ENCODE assay signal across 25 cellular contexts in genomic region chr16:25625620-25626019, GRCh38.
"Had no signal": no experiment of that assay in that cellular context is flagged by ENCODE, and none has a peak within 500 bp of the region (broad histone marks: within the 10 kb centered on the region; RNA-seq: fewer than 3 reads in every experiment).

No MANE protein-coding gene starts in this region.

- H3K79me2 ChIP-seq: hepatocyte had no signal

- H3K27me3 ChIP-seq: hepatocyte, pancreas, stomach, suprapubic skin, tibial nerve, vagina had no signal

- H3K9me3 Mint-ChIP-seq: activated CD4-positive, alpha-beta memory T cell treated with anti-CD3 and anti-CD28 coated beads, Interleukin-2, amount 10 ng/mL, durations not matched to agents 7 days and 5 days; activated CD4-positive, alpha-beta T cell treated with anti-CD3 and anti-CD28 coated beads, Interleukin-2, amount 10 ng/mL, durations not matched to agents 24 days and 14 days; activated naive CD4-positive, alpha-beta T cell treated with anti-CD3 and anti-CD28 coated beads, Interleukin-2, amount 50 U/mL, for 24 hours had no signal

- H3K27ac ChIP-seq: hepatocyte, pancreas, stomach, suprapubic skin, tibial nerve, vagina, VCaP had no signal

- H3K4me1 Mint-ChIP-seq: activated CD4-positive, alpha-beta memory T cell treated with anti-CD3 and anti-CD28 coated beads, Interleukin-2, amount 10 ng/mL, durations not matched to agents 7 days and 5 days; activated CD4-positive, alpha-beta T cell treated with anti-CD3 and anti-CD28 coated beads, Interleukin-2, amount 10 ng/mL, durations not matched to agents 24 days and 14 days; activated naive CD4-positive, alpha-beta T cell treated with anti-CD3 and anti-CD28 coated beads, Interleukin-2, amount 50 U/mL, for 24 hours; brain; stimulated activated memory B cell treated with anti-CD40 and anti-IgM and Interleukin-4, amounts not matched to agents 10 μg/mL and 1 μg/mL and 100 μg/mL, for 72 hours had no signal

- H3K36me3 Mint-ChIP-seq: activated naive CD4-positive, alpha-beta T cell treated with anti-CD3 and anti-CD28 coated beads, Interleukin-2, amount 50 U/mL, for 24 hours; brain; stimulated activated memory B cell treated with anti-CD40 and anti-IgM and Interleukin-4, amounts not matched to agents 10 μg/mL and 1 μg/mL and 100 μg/mL, for 72 hours had no signal

- H3K4me2 ChIP-seq: hepatocyte had no signal

- ATAC-seq: activated CD4-positive, CD25-positive, alpha-beta regulatory T cell treated with anti-CD3 and anti-CD28 coated beads, Interleukin-2, amount 50 U/mL, for 24 hours; left ventricle myocardium superior; pancreas; sciatic nerve; stimulated activated memory B cell treated with anti-CD40 and anti-IgM and Interleukin-4, amounts not matched to agents 10 μg/mL and 1 μg/mL and 100 μg/mL, for 72 hours had no signal

- H3K27ac Mint-ChIP-seq: activated CD4-positive, alpha-beta memory T cell treated with anti-CD3 and anti-CD28 coated beads, Interleukin-2, amount 10 ng/mL, durations not matched to agents 7 days and 5 days; activated CD4-positive, alpha-beta T cell treated with anti-CD3 and anti-CD28 coated beads, Interleukin-2, amount 10 ng/mL, durations not matched to agents 24 days and 14 days; activated naive CD4-positive, alpha-beta T cell treated with anti-CD3 and anti-CD28 coated beads, Interleukin-2, amount 50 U/mL, for 24 hours; brain; nephron progenitor cell; stimulated activated memory B cell treated with anti-CD40 and anti-IgM and Interleukin-4, amounts not matched to agents 10 μg/mL and 1 μg/mL and 100 μg/mL, for 72 hours had no signal

- H3K4me1 ChIP-seq: pancreas, stomach, suprapubic skin, tibial nerve, vagina had no signal

- H3K4me3 Mint-ChIP-seq: activated CD4-positive, alpha-beta memory T cell treated with anti-CD3 and anti-CD28 coated beads, Interleukin-2, amount 10 ng/mL, durations not matched to agents 7 days and 5 days; activated CD4-positive, alpha-beta T cell treated with anti-CD3 and anti-CD28 coated beads, Interleukin-2, amount 10 ng/mL, durations not matched to agents 24 days and 14 days; activated naive CD4-positive, alpha-beta T cell treated with anti-CD3 and anti-CD28 coated beads, Interleukin-2, amount 50 U/mL, for 24 hours; brain; nephron progenitor cell; stimulated activated memory B cell treated with anti-CD40 and anti-IgM and Interleukin-4, amounts not matched to agents 10 μg/mL and 1 μg/mL and 100 μg/mL, for 72 hours had no signal

- H3K27me3 Mint-ChIP-seq: activated CD4-positive, alpha-beta memory T cell treated with anti-CD3 and anti-CD28 coated beads, Interleukin-2, amount 10 ng/mL, durations not matched to agents 7 days and 5 days; activated CD4-positive, alpha-beta T cell treated with anti-CD3 and anti-CD28 coated beads, Interleukin-2, amount 10 ng/mL, durations not matched to agents 24 days and 14 days; stimulated activated memory B cell treated with anti-CD40 and anti-IgM and Interleukin-4, amounts not matched to agents 10 μg/mL and 1 μg/mL and 100 μg/mL, for 72 hours had no signal

- H3K9me3 ChIP-seq: pancreas, suprapubic skin, vagina had no signal

- DNase-seq: activated CD4-positive, alpha-beta memory T cell treated with anti-CD3 and anti-CD28 coated beads, Interleukin-2, amount 10 ng/mL, durations not matched to agents 7 days and 5 days; activated CD4-positive, alpha-beta T cell treated with anti-CD3 and anti-CD28 coated beads, Interleukin-2, amount 10 ng/mL, durations not matched to agents 24 days and 14 days; activated gamma-delta T cell; aorta; caudate nucleus; dermis blood vessel endothelial cell; effector memory CD4-positive, alpha-beta T cell; foreskin melanocyte; left ventricle myocardium superior; nephron progenitor cell; pancreas; small intestine; stimulated activated CD4-positive, alpha-beta T cell treated with anti-CD3 and anti-CD28 coated beads, Interleukin-15, amount 100 ng/mL, for 24 hours; stomach; T-helper 2 cell had no signal

- H2AFZ ChIP-seq: hepatocyte had no signal
